In genomic region chr20:31720486-31721407, GRCh38 we compare ENCODE assay signal across 7 cellular contexts. TPM values are rescaled to one million over a fixed set of nuclear protein-coding genes. Genes with fewer than 3 reads are reported as not detected.
A peak's percentile ranks its signal among the peaks of the same experiment; 100 is the strongest.
DNase-seq lines count a peak whose midpoint lies in the region; ATAC-seq and TF ChIP-seq lines count a peak whose summit lies in the region.

No MANE protein-coding gene starts in this region.

- H3K9me3 Mint-ChIP-seq in chondrocyte (ENCODE audit: low read depth), result no peaks in the 10 kb centered on the region

- CTCF ChIA-PET in PC-9 (lab: Charles Lee), result interaction anchor here (0.6 to 3.6 kb wide), 6 partner anchors 15 to 87 kb away, joined by 7 to 112 read pairs (median 10); no protein-coding TSS in a partner anchor

- intact Hi-C loops in PC-9 (cut with micrococcal nuclease; ENCODE audit: unreplicated experiment), result loop anchor here (1.0 kb wide), 1 partner anchor 8 kb away; no protein-coding TSS in a partner anchor

- peak overlapping the region; percentile 92 for H3K4me3 Mint-ChIP-seq in chondrocyte (ENCODE audit: unreplicated experiment)

- H3K4me3 ChIP-seq in GM12875 (ENCODE audit: low read depth, low read length) (peak overlapping the region; percentile 64), PC-9 (peak overlapping the region; percentile 88), mucosa of rectum (ENCODE audit: low read length in 2 of 2) (peak overlapping the region; percentile 79 to 87)

- H3K4me1 ChIP-seq in PC-9 (replicated peaks; ENCODE audit: insufficient read depth), result peaks cover 34% of the 10 kb centered on the region
- H3K4me1 ChIP-seq in mucosa of rectum (ENCODE audit: control insufficient read depth in 2 of 2, insufficient read depth in 2 of 2, low read length in 2 of 2), result peaks cover 55 to 56% of the 10 kb centered on the region in 2 donors

- peak overlapping the region; percentile 99 for H3K27ac Mint-ChIP-seq in chondrocyte (ENCODE audit: unreplicated experiment)

- no peaks in the 10 kb centered on the region for H4K20me1 ChIP-seq in PC-9 (ENCODE audit: insufficient read depth)

- H3K9ac ChIP-seq in mucosa of rectum (ENCODE audit: low read depth in 1 of 2, low read length in 2 of 2), result peak overlapping the region; percentile 97

- BruUV-seq in PC-9 (replicated peaks; lab: Mats Ljungman, UMichigan), result TSS peak; percentile 53

- peaks cover 67% of the 10 kb centered on the region for H3K4me1 Mint-ChIP-seq in chondrocyte (ENCODE audit: low read depth)

- H2AFZ ChIP-seq in PC-9, result no peak overlapping the region

- H3F3A ChIP-seq in PC-9 (ENCODE audit: insufficient read depth, low read depth), result peaks cover 66% of the 10 kb centered on the region

- TF ChIP-seq CTCF in GM12875 (IDR thresholded peaks at IDR 0.05; ENCODE audit: borderline replicate concordance, insufficient read depth, low read depth, low read length) (peak; percentile 12; the same call in 1 of the 2 replicates), PC-9 (conservative IDR thresholded peaks at IDR 0.05) (no peak), chondrocyte (IDR thresholded peaks at IDR 0.05) (no peak)

- H3K27ac ChIP-seq in PC-9, result peak overlapping the region; percentile 99
- H3K27ac ChIP-seq in mucosa of rectum (ENCODE audit: low read depth in 2 of 2, low read length in 2 of 2), result peak overlapping the region; percentile 96 to 99

- peak overlapping the region; percentile 97 for H3K4me2 ChIP-seq in PC-9

- H3K27me3 Mint-ChIP-seq in chondrocyte (ENCODE audit: low read depth), result no peaks in the 10 kb centered on the region

- H3K79me2 ChIP-seq in PC-9 (ENCODE audit: low read depth), result peaks cover 75% of the 10 kb centered on the region

- ATAC-seq in GM18498 (IDR thresholded peaks at IDR 0.05; ENCODE audit: unreplicated experiment), result no peak

- POLR2A ChIA-PET in PC-9 (lab: Charles Lee; ENCODE audit: unreplicated experiment), result interaction anchor here (0.6 to 2.3 kb wide), 8 partner anchors 12 to 148 kb away, joined by 3 to 13 read pairs (median 4); no protein-coding TSS in a partner anchor

- no peaks in the 10 kb centered on the region for H3K27me3 ChIP-seq in PC-9 (ENCODE audit: insufficient read depth, low read depth)
- H3K27me3 ChIP-seq in mucosa of rectum (ENCODE audit: control insufficient read depth in 2 of 2, insufficient read depth in 2 of 2, low read length in 2 of 2), result no peaks in the 10 kb centered on the region

- no peaks in the 10 kb centered on the region for H3K9me2 ChIP-seq in PC-9 (ENCODE audit: insufficient read depth)

- H3K9me3 ChIP-seq in PC-9 (ENCODE audit: insufficient read depth, low read depth), result no peaks in the 10 kb centered on the region
- H3K9me3 ChIP-seq in mucosa of rectum (ENCODE audit: control insufficient read depth in 2 of 2, low read length in 2 of 2), result no peaks in the 10 kb centered on the region

- H3K36me3 Mint-ChIP-seq in chondrocyte (ENCODE audit: low read depth), result peaks cover 29% of the 10 kb centered on the region

- H3K36me3 ChIP-seq in PC-9 (ENCODE audit: low read depth) (peaks cover 41% of the 10 kb centered on the region), mucosa of rectum (ENCODE audit: control insufficient read depth in 2 of 2, insufficient read depth in 2 of 2, low read length in 2 of 2) (peaks cover 0 to 22% of the 10 kb centered on the region in 2 donors)

- no peak for DNase-seq in PC-9
- DNase-seq in chondrocyte (ENCODE audit: low spot score), result no peak
- DNase-seq in NCI-H128 (lab: John Stamatoyannopoulos, UW; ENCODE audit: unreplicated experiment), result no peak
- no peak for DNase-seq in NOMO-1 treated with dmso at 0.1 percent for 144 hours (lab: John Stamatoyannopoulos, UW; ENCODE audit: unreplicated experiment)

RNA-seq across cellular contexts. Expression of gene BCL2L1, which starts 1.9 kb away (rescaled TPM):
- total RNA-seq in PC-9 (2021), result 125 and 129 TPM in 2 replicates
- 55.9 to 96.1 TPM (median 90.7 TPM) in 3 replicates for total RNA-seq in chondrocyte

RNA-seq across cellular contexts. Expression of gene TPX2, which starts 18.3 kb away (rescaled TPM):
- total RNA-seq in PC-9 (2021) (140 and 164 TPM in 2 replicates), chondrocyte (20.2 to 51.0 TPM (median 49.6 TPM) in 3 replicates)
